17 cellular contexts compared by ENCODE assay signal in the genomic region with DNA sequence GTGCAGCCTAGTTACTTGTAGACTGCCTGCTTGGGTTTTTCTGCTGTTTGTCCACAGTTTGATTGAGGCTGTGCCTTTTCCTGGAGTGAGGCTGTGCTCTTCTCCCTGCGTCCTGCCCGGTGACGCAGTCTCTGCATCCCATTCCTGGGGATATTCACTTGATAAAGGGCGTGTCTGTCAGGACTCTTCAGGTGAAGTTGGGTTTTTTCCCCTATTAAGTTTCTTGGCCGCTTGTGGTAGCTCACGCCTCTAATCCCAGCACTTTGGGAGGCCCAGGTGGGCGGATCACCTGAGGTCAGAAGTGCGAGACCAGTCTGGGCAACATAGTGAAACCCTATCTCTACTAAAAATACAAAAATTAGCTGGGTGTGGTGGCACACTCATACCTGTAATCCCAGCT. TPM values are rescaled to one million over a fixed set of nuclear protein-coding genes. Genes with fewer than 3 reads are reported as not detected.
DNase-seq lines count a peak whose midpoint lies in the region; ATAC-seq lines count a peak whose summit lies in the region.
"Had no signal": no experiment of that assay in that cellular context is flagged by ENCODE, and none has a peak within 500 bp of the region (broad histone marks: within the 10 kb centered on the region; RNA-seq: fewer than 3 reads in every experiment).

No MANE protein-coding gene starts in this region.

- DNase-seq in activated T-cell treated with anti-CD3 and anti-CD28 coated beads, Interleukin-2, amount 50 U/mL, for 48 hours: peak; percentile 14 to 17
- no peak for DNase-seq in activated T-cell treated with anti-CD3 and anti-CD28 coated beads, Interleukin-2, amount 50 U/mL, for 4 hours
- DNase-seq in D341Med (ENCODE audit: low spot score) (peak; percentile 3), T1000 (lab: John Stamatoyannopoulos, UW) (no peak), kidney tubule cell (ENCODE audit: low spot score) (no peak)
- no peak for DNase-seq in activated naive CD8-positive, alpha-beta T cell treated with anti-CD3 and anti-CD28 coated beads for 36 hours
- no peak for DNase-seq in naive thymus-derived CD8-positive, alpha-beta T cell
- DNase-seq: ACHN, GOT3, KG1, NCI-H1694, NCI-H446, NCI-H748 treated with DMSO at 0.1 percent for 48 hours, SHP77 had no signal

- peak overlapping the region; percentile 42 for H3K27ac Mint-ChIP-seq in activated naive CD8-positive, alpha-beta T cell treated with anti-CD3 and anti-CD28 coated beads for 36 hours
- H3K27ac Mint-ChIP-seq in naive thymus-derived CD8-positive, alpha-beta T cell: peak overlapping the region in 7 of 10 donors; percentile 26 to 94 (median 53)

- H3K27me3 Mint-ChIP-seq in activated T-cell treated with anti-CD3 and anti-CD28 coated beads, Interleukin-2, amount 50 U/mL, for 4 hours (ENCODE audit: low read depth): no peaks in the 10 kb centered on the region
- no peaks in the 10 kb centered on the region for H3K27me3 Mint-ChIP-seq in activated naive CD8-positive, alpha-beta T cell treated with anti-CD3 and anti-CD28 coated beads for 36 hours
- H3K27me3 Mint-ChIP-seq in naive thymus-derived CD8-positive, alpha-beta T cell: no peaks in the 10 kb centered on the region

- no peak for ATAC-seq in activated T-cell treated with anti-CD3 and anti-CD28 coated beads, Interleukin-2, amount 50 U/mL, for 4 hours
- ATAC-seq in naive thymus-derived CD8-positive, alpha-beta T cell: no peak
- ATAC-seq in HG02678 (IDR thresholded peaks at IDR 0.05; ENCODE audit: unreplicated experiment): no peak
- ATAC-seq: Panc1 had no signal

- POLR2A ChIA-PET in naive thymus-derived CD8-positive, alpha-beta T cell (lab: Charles Lee): interaction anchor here (1.0 to 2.7 kb wide), 3 partner anchors 12 to 48 kb away, joined by 4 to 10 read pairs (median 5); no protein-coding TSS in a partner anchor

- no peak overlapping the region for H3K4me3 Mint-ChIP-seq in activated T-cell treated with anti-CD3 and anti-CD28 coated beads, Interleukin-2, amount 50 U/mL, for 4 hours
- no peak overlapping the region for H3K4me3 Mint-ChIP-seq in activated naive CD8-positive, alpha-beta T cell treated with anti-CD3 and anti-CD28 coated beads for 36 hours
- no peak overlapping the region for H3K4me3 Mint-ChIP-seq in naive thymus-derived CD8-positive, alpha-beta T cell

- H3K9me3 Mint-ChIP-seq in activated T-cell treated with anti-CD3 and anti-CD28 coated beads, Interleukin-2, amount 50 U/mL, for 4 hours: no peaks in the 10 kb centered on the region
- H3K9me3 Mint-ChIP-seq in activated naive CD8-positive, alpha-beta T cell treated with anti-CD3 and anti-CD28 coated beads for 36 hours: no peaks in the 10 kb centered on the region
- no peaks in the 10 kb centered on the region for H3K9me3 Mint-ChIP-seq in naive thymus-derived CD8-positive, alpha-beta T cell

- H3K4me1 Mint-ChIP-seq in activated T-cell treated with anti-CD3 and anti-CD28 coated beads, Interleukin-2, amount 50 U/mL, for 4 hours (ENCODE audit: low read depth): peaks cover 12% of the 10 kb centered on the region
- H3K4me1 Mint-ChIP-seq in activated naive CD8-positive, alpha-beta T cell treated with anti-CD3 and anti-CD28 coated beads for 36 hours: peaks cover 24% of the 10 kb centered on the region
- H3K4me1 Mint-ChIP-seq in naive thymus-derived CD8-positive, alpha-beta T cell: peaks cover 10 to 45% (median 26%) of the 10 kb centered on the region in 4 donors

- peaks cover 31% of the 10 kb centered on the region for H3K36me3 Mint-ChIP-seq in activated T-cell treated with anti-CD3 and anti-CD28 coated beads, Interleukin-2, amount 50 U/mL, for 4 hours (ENCODE audit: insufficient read depth)
- H3K36me3 Mint-ChIP-seq in activated naive CD8-positive, alpha-beta T cell treated with anti-CD3 and anti-CD28 coated beads for 36 hours: peaks cover 33% of the 10 kb centered on the region
- peaks cover 0 to 88% (median 14%) of the 10 kb centered on the region in 3 donors for H3K36me3 Mint-ChIP-seq in naive thymus-derived CD8-positive, alpha-beta T cell

RNA-seq across cellular contexts. Expression of a gene that starts 50.0 kb away (rescaled TPM):
- total RNA-seq in activated T-cell treated with anti-CD3 and anti-CD28 coated beads, Interleukin-2, amount 50 U/mL, for 4 hours: 1 to 10 TPM; 7.7 to 9.5 (median 9.4) TPM
- total RNA-seq in activated naive CD8-positive, alpha-beta T cell treated with anti-CD3 and anti-CD28 coated beads for 36 hours: 10 to 100 TPM; 27.1 to 28.8 TPM
- 10 to 100 TPM; 62.1 to 64.0 TPM for total RNA-seq in naive thymus-derived CD8-positive, alpha-beta T cell
- 100 to 1,000 TPM in 2 of 3 donors, 10 to 100 TPM in 1; 86.7 to 208 (median 145) TPM for polyA plus RNA-seq in naive thymus-derived CD8-positive, alpha-beta T cell
- total RNA-seq: MCF 10A had no signal

Comparison
In these comparisons a context has a peak if more than half of its experiments do, and no peak if none do; other contexts are left out.
1. DNase-seq: peak in activated T-cell treated with anti-CD3 and anti-CD28 coated beads, Interleukin-2, amount 50 U/mL, for 48 hours (2 of 2) and D341Med (single experiment); none in activated T-cell treated with anti-CD3 and anti-CD28 coated beads, Interleukin-2, amount 50 U/mL, for 4 hours (single experiment), activated naive CD8-positive, alpha-beta T cell treated with anti-CD3 and anti-CD28 coated beads for 36 hours (single experiment), naive thymus-derived CD8-positive, alpha-beta T cell (0 of 10), T1000 (single experiment) and kidney tubule cell (single experiment).